Comparison of ENCODE assay signal across 18 cellular contexts in genomic region chr3:170109579-170110293, GRCh38.
A peak's percentile ranks its signal among the peaks of the same experiment; 100 is the strongest.
DNase-seq lines count a peak whose midpoint lies in the region; ATAC-seq and TF ChIP-seq lines count a peak whose summit lies in the region.
"Had no signal": no experiment of that assay in that cellular context is flagged by ENCODE, and none has a peak within 500 bp of the region (broad histone marks: within the 10 kb centered on the region; RNA-seq: fewer than 3 reads in every experiment).

No MANE protein-coding gene starts in this region.

- POLR2A ChIA-PET in naive thymus-derived CD8-positive, alpha-beta T cell (lab: Charles Lee): no interaction called here

- H3K9me3 Mint-ChIP-seq in activated CD4-positive, alpha-beta T cell treated with anti-CD3 and anti-CD28 coated beads, Interleukin-2, amount 10 ng/mL, durations not matched to agents 24 days and 14 days: no peaks in the 10 kb centered on the region
- H3K9me3 Mint-ChIP-seq in activated naive CD8-positive, alpha-beta T cell (ENCODE audit: low read depth): no peaks in the 10 kb centered on the region
- H3K9me3 Mint-ChIP-seq in naive thymus-derived CD8-positive, alpha-beta T cell: no peaks in the 10 kb centered on the region
- H3K9me3 Mint-ChIP-seq in type B pancreatic cell: no peaks in the 10 kb centered on the region
- H3K9me3 Mint-ChIP-seq: dendritic cell treated with granulocyte-macrophage colony-stimulating factor and Interleukin-4, amounts not matched to agents 40 ng/mL and 50 ng/mL, for 4 days had no signal

- H3K27me3 Mint-ChIP-seq in activated CD4-positive, alpha-beta T cell treated with anti-CD3 and anti-CD28 coated beads, Interleukin-2, amount 10 ng/mL, durations not matched to agents 24 days and 14 days: no peaks in the 10 kb centered on the region
- H3K27me3 Mint-ChIP-seq in activated naive CD8-positive, alpha-beta T cell: no peaks in the 10 kb centered on the region
- H3K27me3 Mint-ChIP-seq in naive thymus-derived CD8-positive, alpha-beta T cell: no peaks in the 10 kb centered on the region
- H3K27me3 Mint-ChIP-seq in type B pancreatic cell: no peaks in the 10 kb centered on the region
- H3K27me3 Mint-ChIP-seq: dendritic cell treated with granulocyte-macrophage colony-stimulating factor and Interleukin-4, amounts not matched to agents 40 ng/mL and 50 ng/mL, for 4 days had no signal

- peak in 1 of 2 donors; percentile 49 for ATAC-seq in naive thymus-derived CD8-positive, alpha-beta T cell
- no peak for ATAC-seq in GM19452 (IDR thresholded peaks at IDR 0.05; ENCODE audit: unreplicated experiment)
- ATAC-seq: Right ventricle myocardium inferior, sciatic nerve had no signal

- intact Hi-C loops in activated CD4-positive, alpha-beta T cell treated with anti-CD3 and anti-CD28 coated beads, Interleukin-2, amount 10 ng/mL, durations not matched to agents 24 days and 14 days (cut with micrococcal nuclease): no loop called here

- no peak overlapping the region for H3K4me3 Mint-ChIP-seq in activated CD4-positive, alpha-beta T cell treated with anti-CD3 and anti-CD28 coated beads, Interleukin-2, amount 10 ng/mL, durations not matched to agents 24 days and 14 days
- H3K4me3 Mint-ChIP-seq in activated naive CD8-positive, alpha-beta T cell: no peak overlapping the region
- H3K4me3 Mint-ChIP-seq in naive thymus-derived CD8-positive, alpha-beta T cell: peak overlapping the region in 1 of 10 donors; percentile 4
- H3K4me3 Mint-ChIP-seq in type B pancreatic cell: no peak overlapping the region
- H3K4me3 Mint-ChIP-seq: dendritic cell treated with granulocyte-macrophage colony-stimulating factor and Interleukin-4, amounts not matched to agents 40 ng/mL and 50 ng/mL, for 4 days had no signal

- DNase-seq in activated CD4-positive, alpha-beta T cell treated with anti-CD3 and anti-CD28 coated beads, Interleukin-2, amount 10 ng/mL, durations not matched to agents 24 days and 14 days: no peak
- no peak for DNase-seq in activated CD4-positive, alpha-beta T cell treated with anti-CD3 and anti-CD28 coated beads, Interleukin-2, amount 50 U/mL, for 4 hours
- DNase-seq in GF-D8 (lab: John Stamatoyannopoulos, UW): peak; percentile 46
- DNase-seq in naive thymus-derived CD8-positive, alpha-beta T cell: no peak
- no peak for DNase-seq in type B pancreatic cell (ENCODE audit: extremely low spot score, unreplicated experiment)
- no peak for DNase-seq in inferior parietal cortex (ENCODE audit: extremely low spot score)
- DNase-seq: amygdala; BE2C; Kasumi-1; NCI-H1930; NCI-H748 treated with DMSO at 0.1 percent for 48 hours; stimulated activated CD4-positive, alpha-beta T cell treated with anti-CD3 and anti-CD28 coated beads, Interleukin-15, amount 100 ng/mL, for 24 hours; upper lobe of right lung had no signal

- H3K36me3 Mint-ChIP-seq in activated CD4-positive, alpha-beta T cell treated with anti-CD3 and anti-CD28 coated beads, Interleukin-2, amount 10 ng/mL, durations not matched to agents 24 days and 14 days (ENCODE audit: low read depth): peaks cover 45% of the 10 kb centered on the region
- peaks cover 19% of the 10 kb centered on the region for H3K36me3 Mint-ChIP-seq in activated naive CD8-positive, alpha-beta T cell
- peaks cover 10 to 80% (median 28%) of the 10 kb centered on the region in 3 donors for H3K36me3 Mint-ChIP-seq in naive thymus-derived CD8-positive, alpha-beta T cell
- H3K36me3 Mint-ChIP-seq in type B pancreatic cell: peaks cover 16% of the 10 kb centered on the region

- peaks cover 12% of the 10 kb centered on the region for H3K4me1 Mint-ChIP-seq in activated CD4-positive, alpha-beta T cell treated with anti-CD3 and anti-CD28 coated beads, Interleukin-2, amount 10 ng/mL, durations not matched to agents 24 days and 14 days
- H3K4me1 Mint-ChIP-seq in activated naive CD8-positive, alpha-beta T cell (ENCODE audit: low read depth): peaks cover 37% of the 10 kb centered on the region
- peaks cover 15 to 28% (median 23%) of the 10 kb centered on the region in 4 donors for H3K4me1 Mint-ChIP-seq in naive thymus-derived CD8-positive, alpha-beta T cell
- H3K4me1 Mint-ChIP-seq in type B pancreatic cell (ENCODE audit: unreplicated experiment): no peaks in the 10 kb centered on the region

- no peak for TF ChIP-seq CTCF in type B pancreatic cell (conservative IDR thresholded peaks at IDR 0.05)

- H3K27ac Mint-ChIP-seq in activated CD4-positive, alpha-beta T cell treated with anti-CD3 and anti-CD28 coated beads, Interleukin-2, amount 10 ng/mL, durations not matched to agents 24 days and 14 days: peak overlapping the region; percentile 17
- peak overlapping the region; percentile 87 for H3K27ac Mint-ChIP-seq in activated naive CD8-positive, alpha-beta T cell
- H3K27ac Mint-ChIP-seq in naive thymus-derived CD8-positive, alpha-beta T cell: peak overlapping the region in 9 of 10 donors; percentile 2 to 82 (median 44)
- H3K27ac Mint-ChIP-seq in type B pancreatic cell: no peak overlapping the region
- H3K27ac Mint-ChIP-seq: dendritic cell treated with granulocyte-macrophage colony-stimulating factor and Interleukin-4, amounts not matched to agents 40 ng/mL and 50 ng/mL, for 4 days had no signal
